18 cellular contexts compared by ENCODE assay signal in the genomic region with DNA sequence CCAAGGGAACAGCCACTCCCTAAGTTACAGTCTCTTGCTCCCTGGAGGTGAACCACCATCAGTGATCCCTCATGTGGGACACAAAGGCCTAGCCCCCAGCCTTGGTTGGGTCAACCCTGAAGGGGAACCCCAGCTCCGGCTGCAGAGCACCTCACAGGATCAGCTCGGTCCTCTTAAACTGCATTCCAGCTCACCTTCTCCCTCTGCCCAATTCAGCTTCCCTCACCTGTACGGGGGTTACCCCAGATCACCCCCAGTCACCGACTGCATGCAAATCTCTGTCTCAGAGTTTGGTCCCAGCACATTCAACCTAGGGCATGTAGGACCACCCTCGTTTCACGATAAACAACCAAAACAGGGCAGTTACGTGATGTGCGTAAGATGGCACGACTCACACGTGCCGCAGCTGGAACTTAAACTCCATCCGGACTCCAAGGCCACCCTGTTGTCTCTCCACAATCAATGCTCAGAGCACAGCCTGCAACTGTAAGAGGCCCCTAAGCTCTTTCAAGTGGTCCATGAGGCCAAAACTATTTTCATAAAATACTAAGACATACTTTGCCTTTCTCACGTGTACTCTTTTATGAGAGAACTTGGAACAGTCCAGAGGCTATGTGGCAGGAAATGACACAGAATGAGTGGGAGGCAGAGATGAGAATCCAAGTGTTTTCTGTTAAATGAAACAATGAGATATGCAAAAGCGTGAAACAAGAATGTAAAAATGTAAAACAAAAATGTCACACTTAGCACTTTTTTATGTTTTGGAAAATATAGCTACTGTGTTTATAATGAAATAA.
"Had no signal": no experiment of that assay in that cellular context is flagged by ENCODE, and none has a peak within 500 bp of the region (broad histone marks: within the 10 kb centered on the region; RNA-seq: fewer than 3 reads in every experiment).

No MANE protein-coding gene starts in this region.

- H3K27me3 Mint-ChIP-seq: activated CD4-positive, alpha-beta memory T cell treated with anti-CD3 and anti-CD28 coated beads, Interleukin-2, amount 10 ng/mL, durations not matched to agents 7 days and 5 days had no signal

- H3K27ac Mint-ChIP-seq: activated CD4-positive, alpha-beta memory T cell treated with anti-CD3 and anti-CD28 coated beads, Interleukin-2, amount 10 ng/mL, durations not matched to agents 7 days and 5 days; activated naive CD4-positive, alpha-beta T cell treated with anti-CD3 and anti-CD28 coated beads, Interleukin-2, amount 50 U/mL, for 72 hours; stimulated activated memory B cell treated with anti-CD40 and anti-IgM and Interleukin-4, amounts not matched to agents 10 μg/mL and 1 μg/mL and 100 μg/mL, for 72 hours; T-cell had no signal

- H3K4me1 Mint-ChIP-seq: activated CD4-positive, alpha-beta memory T cell treated with anti-CD3 and anti-CD28 coated beads, Interleukin-2, amount 10 ng/mL, durations not matched to agents 7 days and 5 days; stimulated activated memory B cell treated with anti-CD40 and anti-IgM and Interleukin-4, amounts not matched to agents 10 μg/mL and 1 μg/mL and 100 μg/mL, for 72 hours; T-cell had no signal

- H3K27ac ChIP-seq: brain microvascular endothelial cell, hepatocyte, VCaP had no signal

- H2AFZ ChIP-seq: hepatocyte had no signal

- H3K4me3 ChIP-seq: hepatocyte, smooth muscle cell, tibial nerve had no signal

- H3K36me3 Mint-ChIP-seq: stimulated activated memory B cell treated with anti-CD40 and anti-IgM and Interleukin-4, amounts not matched to agents 10 μg/mL and 1 μg/mL and 100 μg/mL, for 72 hours; T-cell had no signal

- H3K79me2 ChIP-seq: hepatocyte had no signal

- DNase-seq: activated CD4-positive, alpha-beta memory T cell treated with anti-CD3 and anti-CD28 coated beads, Interleukin-2, amount 10 ng/mL, durations not matched to agents 7 days and 5 days; activated effector memory CD4-positive, alpha-beta T cell treated with Interleukin-2 at 50 U/mL for 16 hours; activated T-cell treated with anti-CD3 and anti-CD28 coated beads, Interleukin-2, amount 50 U/mL, for 1 hour; amniotic stem cell; brain microvascular endothelial cell; kidney; mesendoderm; right cardiac atrium; stimulated activated CD4-positive, alpha-beta T cell treated with anti-CD3 and anti-CD28 coated beads, Interleukin-1b, Interleukin-23, amount 100 ng/mL, for 48 hours; T-cell; T1000 had no signal

- H3K4me3 Mint-ChIP-seq: activated CD4-positive, alpha-beta memory T cell treated with anti-CD3 and anti-CD28 coated beads, Interleukin-2, amount 10 ng/mL, durations not matched to agents 7 days and 5 days; neural crest cell; stimulated activated memory B cell treated with anti-CD40 and anti-IgM and Interleukin-4, amounts not matched to agents 10 μg/mL and 1 μg/mL and 100 μg/mL, for 72 hours; T-cell had no signal

- FAIRE-seq: kidney had no signal

- H3K4me1 ChIP-seq: tibial nerve had no signal

- H3K4me2 ChIP-seq: hepatocyte, smooth muscle cell had no signal

- ATAC-seq: right cardiac atrium; stimulated activated memory B cell treated with anti-CD40 and anti-IgM and Interleukin-4, amounts not matched to agents 10 μg/mL and 1 μg/mL and 100 μg/mL, for 72 hours; T-cell had no signal

- H3K27me3 ChIP-seq: brain microvascular endothelial cell, hepatocyte, tibial nerve had no signal

- H3K36me3 ChIP-seq: brain microvascular endothelial cell, tibial nerve had no signal
